In genomic region chr14:69056389-69056788, GRCh38 we compare ENCODE assay signal across 10 cellular contexts.
A peak's percentile ranks its signal among the peaks of the same experiment; 100 is the strongest.
DNase-seq lines count a peak whose midpoint lies in the region; ATAC-seq and TF ChIP-seq lines count a peak whose summit lies in the region.
"Had no signal": no experiment of that assay in that cellular context is flagged by ENCODE, and none has a peak within 500 bp of the region (broad histone marks: within the 10 kb centered on the region; RNA-seq: fewer than 3 reads in every experiment).

No MANE protein-coding gene starts in this region.

- ATAC-seq in gastroesophageal sphincter (peak; percentile 22), GM18511 (IDR thresholded peaks at IDR 0.05; ENCODE audit: unreplicated experiment) (no peak)

- TF ChIP-seq EP300 in gastroesophageal sphincter (IDR thresholded peaks at IDR 0.05) (no peak), ovary (IDR thresholded peaks at IDR 0.05) (no peak)

- no peak for DNase-seq in activated T-cell treated with anti-CD3 and anti-CD28 coated beads, Interleukin-2, amount 50 U/mL, for 24 hours
- DNase-seq in activated T-cell treated with anti-CD3 and anti-CD28 coated beads, Interleukin-2, amount 50 U/mL, for 1 hour: no peak
- peak; percentile 45 for DNase-seq in SW480 (ENCODE audit: low spot score)
- peak; percentile 57 for DNase-seq in superior temporal gyrus (ENCODE audit: extremely low spot score)
- DNase-seq in cerebellar nuclear complex (lab: John Stamatoyannopoulos, UW): no peak
- DNase-seq in ovary: no peak

- no peaks in the 10 kb centered on the region for H3K27me3 Mint-ChIP-seq in activated T-cell treated with anti-CD3 and anti-CD28 coated beads, Interleukin-2, amount 50 U/mL, for 24 hours
- H3K27me3 Mint-ChIP-seq: CD8-positive, alpha-beta memory T cell had no signal

- H3K4me3 ChIP-seq in gastroesophageal sphincter (no peak overlapping the region), ovary (no peak overlapping the region)

- intact Hi-C loops in ovary (cut with DNase I): no loop called here

- H3K4me1 ChIP-seq in gastroesophageal sphincter (peaks cover 3 to 39% (median 6%) of the 10 kb centered on the region in 3 donors), ovary (ENCODE audit: insufficient read depth) (peaks cover 15% of the 10 kb centered on the region)

- peak in 2 of 4 experiments; percentile 22 to 40 for TF ChIP-seq CTCF in gastroesophageal sphincter (IDR thresholded peaks at IDR 0.05)
- no peak for TF ChIP-seq CTCF in ovary (IDR thresholded peaks at IDR 0.05)

- TF ChIP-seq POLR2A in gastroesophageal sphincter (IDR thresholded peaks at IDR 0.05) (no peak), ovary (IDR thresholded peaks at IDR 0.05) (no peak)

- peak overlapping the region in 3 of 4 donors; percentile 60 to 67 (median 65) for H3K27ac ChIP-seq in gastroesophageal sphincter
- no peak overlapping the region for H3K27ac ChIP-seq in ovary
- H3K27ac ChIP-seq: VCaP had no signal

- no peaks in the 10 kb centered on the region for H3K9me3 Mint-ChIP-seq in activated T-cell treated with anti-CD3 and anti-CD28 coated beads, Interleukin-2, amount 50 U/mL, for 24 hours
- H3K9me3 Mint-ChIP-seq: CD8-positive, alpha-beta memory T cell had no signal

- 29 to 63% methylated on average over 1 to 3 of the region's 3 CpGs for WGBS in gastroesophageal sphincter (ENCODE audit: low coverage in 1 of 2), 2 donors
- 55 to 64% (median 62%) methylated on average over 3 of the region's 3 CpGs for WGBS in ovary, 3 donors

- H3K27ac Mint-ChIP-seq in activated T-cell treated with anti-CD3 and anti-CD28 coated beads, Interleukin-2, amount 50 U/mL, for 24 hours: peak overlapping the region; percentile 87

- peaks cover 21% of the 10 kb centered on the region for H3K4me1 Mint-ChIP-seq in activated T-cell treated with anti-CD3 and anti-CD28 coated beads, Interleukin-2, amount 50 U/mL, for 24 hours (ENCODE audit: low read depth)

- H3K9me3 ChIP-seq in gastroesophageal sphincter: no peaks in the 10 kb centered on the region
- H3K9me3 ChIP-seq in ovary: no peaks in the 10 kb centered on the region

- H3K27me3 ChIP-seq in gastroesophageal sphincter: no peaks in the 10 kb centered on the region
- no peaks in the 10 kb centered on the region for H3K27me3 ChIP-seq in ovary

- H3K36me3 ChIP-seq in gastroesophageal sphincter (peaks cover 0 to 69% of the 10 kb centered on the region in 2 donors), ovary (no peaks in the 10 kb centered on the region)

- no peak overlapping the region for H3K4me3 Mint-ChIP-seq in activated T-cell treated with anti-CD3 and anti-CD28 coated beads, Interleukin-2, amount 50 U/mL, for 24 hours
- H3K4me3 Mint-ChIP-seq: CD8-positive, alpha-beta memory T cell had no signal

- peaks cover 84% of the 10 kb centered on the region for H3K36me3 Mint-ChIP-seq in activated T-cell treated with anti-CD3 and anti-CD28 coated beads, Interleukin-2, amount 50 U/mL, for 24 hours (ENCODE audit: low read depth)

Comparison
In these comparisons a context has a peak if more than half of its experiments do, and no peak if none do; other contexts are left out.
1. DNase-seq: peak in SW480 (single experiment) and superior temporal gyrus (single experiment); none in activated T-cell treated with anti-CD3 and anti-CD28 coated beads, Interleukin-2, amount 50 U/mL, for 24 hours (single experiment), activated T-cell treated with anti-CD3 and anti-CD28 coated beads, Interleukin-2, amount 50 U/mL, for 1 hour (single experiment), cerebellar nuclear complex (0 of 2) and ovary (0 of 5).
2. H3K27ac ChIP-seq: peak in gastroesophageal sphincter (3 of 4); none in ovary (0 of 2).